1 cellular context compared by ENCODE assay signal in genomic region chr15:75352186-75352585, GRCh38.
TF ChIP-seq lines count a peak whose summit lies in the region.

No MANE protein-coding gene starts in this region.

TF ChIP-seq in IMR-90, 13 proteins besides CTCF, POLR2A, EP300 and RAD21:
- no peak for TF ChIP-seq CHD1 (IDR thresholded peaks at IDR 0.05; ENCODE audit: low read depth, low read length)
- TF ChIP-seq RCOR1 (IDR thresholded peaks at IDR 0.05; ENCODE audit: insufficient replicate concordance, low read length): no peak
- no peak for TF ChIP-seq MAFK (IDR thresholded peaks at IDR 0.05; ENCODE audit: low read depth, low read length)
- TF ChIP-seq MXI1 (IDR thresholded peaks at IDR 0.05; ENCODE audit: borderline replicate concordance, low read depth, low read length): no peak
- TF ChIP-seq ELK1 (IDR thresholded peaks at IDR 0.05; ENCODE audit: borderline replicate concordance, low read depth, low read length): no peak
- TF ChIP-seq USF2 (IDR thresholded peaks at IDR 0.05; ENCODE audit: low read depth, low read length): no peak
- no peak for TF ChIP-seq CEBPB (IDR thresholded peaks at IDR 0.05; ENCODE audit: low read depth, low read length)
- TF ChIP-seq BHLHE40 (IDR thresholded peaks at IDR 0.05; ENCODE audit: low read depth, low read length): no peak
- no peak for TF ChIP-seq RFX5 (IDR thresholded peaks at IDR 0.05; ENCODE audit: low read depth, low read length)
- no peak for TF ChIP-seq MAZ (IDR thresholded peaks at IDR 0.05; ENCODE audit: borderline replicate concordance, low read depth, low read length)
- TF ChIP-seq FOS (IDR thresholded peaks at IDR 0.05; ENCODE audit: low read depth, low read length): no peak
- TF ChIP-seq SMC3 (IDR thresholded peaks at IDR 0.05; ENCODE audit: low read depth, low read length): no peak
- no peak for TF ChIP-seq NFE2L2 (IDR thresholded peaks at IDR 0.05; ENCODE audit: low read depth, low read length)
